ENCODE assay signal across 29 cellular contexts in genomic region chr7:116298055-116298454, GRCh38.
"Had no signal": no experiment of that assay in that cellular context is flagged by ENCODE, and none has a peak within 500 bp of the region (broad histone marks: within the 10 kb centered on the region; RNA-seq: fewer than 3 reads in every experiment).

No MANE protein-coding gene starts in this region.

- H3K36me3 ChIP-seq: esophagus muscularis mucosa, esophagus squamous epithelium, gastrocnemius medialis, gastroesophageal sphincter, heart left ventricle, heart right ventricle had no signal

- H3K4me3 ChIP-seq: coronary artery, dorsolateral prefrontal cortex, esophagus muscularis mucosa, esophagus squamous epithelium, gastrocnemius medialis, gastroesophageal sphincter, heart left ventricle, heart right ventricle, hepatocyte had no signal

- H2AFZ ChIP-seq: hepatocyte had no signal

- H3K27me3 ChIP-seq: esophagus muscularis mucosa, esophagus squamous epithelium, foreskin keratinocyte, gastrocnemius medialis, gastroesophageal sphincter, heart left ventricle, heart right ventricle, hepatocyte had no signal

- H3K4me1 ChIP-seq: esophagus muscularis mucosa, esophagus squamous epithelium, gastrocnemius medialis, gastroesophageal sphincter, heart left ventricle, heart right ventricle had no signal

- H3K4me1 Mint-ChIP-seq: endodermal cell had no signal

- H3K4me2 ChIP-seq: hepatocyte had no signal

- ATAC-seq: effector memory CD8-positive, alpha-beta T cell; esophagus mucosa; foreskin keratinocyte; gastrocnemius medialis; gastroesophageal sphincter; heart left ventricle; heart right ventricle had no signal

- H3K27ac Mint-ChIP-seq: dendritic cell treated with granulocyte-macrophage colony-stimulating factor and Interleukin-4, amounts not matched to agents 40 ng/mL and 50 ng/mL, for 4 days; effector memory CD8-positive, alpha-beta T cell; endodermal cell had no signal

- H3K9me3 Mint-ChIP-seq: effector memory CD8-positive, alpha-beta T cell had no signal

- H3K27me3 Mint-ChIP-seq: dendritic cell treated with granulocyte-macrophage colony-stimulating factor and Interleukin-4, amounts not matched to agents 40 ng/mL and 50 ng/mL, for 4 days had no signal

- DNase-seq: cortex of kidney; dermis blood vessel endothelial cell; dorsolateral prefrontal cortex; effector CD4-positive, alpha-beta T cell; effector CD8-positive, alpha-beta T cell; effector memory CD4-positive, alpha-beta T cell; effector memory CD8-positive, alpha-beta T cell; endodermal cell; erythroblast; esophagus squamous epithelium; foreskin fibroblast; foreskin keratinocyte; foreskin melanocyte; gastrocnemius medialis; glutamatergic neuron; head of caudate nucleus; heart left ventricle; heart right ventricle; hippocampal formation had no signal

- H3K79me2 ChIP-seq: hepatocyte had no signal

- H3K27ac ChIP-seq: coronary artery, dorsolateral prefrontal cortex, epithelial cell of prostate, esophagus muscularis mucosa, esophagus squamous epithelium, foreskin keratinocyte, gastrocnemius medialis, gastroesophageal sphincter, heart left ventricle, heart right ventricle, hepatocyte had no signal

- H3K4me3 Mint-ChIP-seq: dendritic cell treated with granulocyte-macrophage colony-stimulating factor and Interleukin-4, amounts not matched to agents 40 ng/mL and 50 ng/mL, for 4 days; effector memory CD8-positive, alpha-beta T cell; endodermal cell had no signal

- H3K9me3 ChIP-seq: esophagus muscularis mucosa, esophagus squamous epithelium, gastroesophageal sphincter had no signal

- FAIRE-seq: endometrium, endothelial cell of umbilical vein, frontal cortex had no signal
